ENCODE assay signal across 8 cellular contexts in genomic region chr19:48872884-48873475, GRCh38. TPM values are rescaled to one million over a fixed set of nuclear protein-coding genes. Genes with fewer than 3 reads are reported as not detected.
DNase-seq lines count a peak whose midpoint lies in the region; ATAC-seq and TF ChIP-seq lines count a peak whose summit lies in the region.

No MANE protein-coding gene starts in this region.

- TF ChIP-seq EP300 in suprapubic skin (IDR thresholded peaks at IDR 0.05): no peak

- H3K27me3 ChIP-seq in foreskin keratinocyte: no peaks in the 10 kb centered on the region
- no peaks in the 10 kb centered on the region for H3K27me3 ChIP-seq in neuron (ENCODE audit: insufficient read depth, low read length)
- no peaks in the 10 kb centered on the region for H3K27me3 ChIP-seq in suprapubic skin

- H3K9me3 ChIP-seq in neuron (ENCODE audit: low read length) (no peaks in the 10 kb centered on the region), suprapubic skin (no peaks in the 10 kb centered on the region)

- peak overlapping the region; percentile 6 for H2AFZ ChIP-seq in neuron (ENCODE audit: low read depth, low read length)

- TF ChIP-seq POLR2A in suprapubic skin (IDR thresholded peaks at IDR 0.05): peak in 1 of 2 donors; percentile 53

- peak; percentile 90 for DNase-seq in GM04504 (ENCODE audit: low read depth)
- peak; percentile 60 for DNase-seq in KG1 (lab: John Stamatoyannopoulos, UW)
- DNase-seq in SHP77 treated with DMSO at 0.1 percent for 48 hours (lab: John Stamatoyannopoulos, UW): peak; percentile 72
- DNase-seq in activated naive CD4-positive, alpha-beta T cell treated with Interleukin-2 at 50 U/mL for 16 hours: peak; percentile 80
- DNase-seq in foreskin keratinocyte: peak; percentile 77 to 90
- DNase-seq in suprapubic skin (ENCODE audit: low spot score in 2 of 2): peak; percentile 94 to 95

- WGBS in suprapubic skin: 1% methylated on average over 14 of the region's 14 CpGs

- H3K4me1 ChIP-seq in foreskin keratinocyte: peaks cover 15% of the 10 kb centered on the region
- H3K4me1 ChIP-seq in neuron (ENCODE audit: insufficient read depth, low read length): peaks cover 49% of the 10 kb centered on the region
- peaks cover 61% of the 10 kb centered on the region for H3K4me1 ChIP-seq in suprapubic skin

- ATAC-seq in foreskin keratinocyte (peak; percentile 8), GM18520 (IDR thresholded peaks at IDR 0.05; ENCODE audit: unreplicated experiment) (no peak)

- H3K4me3 ChIP-seq in neuron (ENCODE audit: low read length) (peak overlapping the region; percentile 79), suprapubic skin (peak overlapping the region; percentile 98)

- TF ChIP-seq CTCF in foreskin keratinocyte (conservative IDR thresholded peaks at IDR 0.05) (no peak), suprapubic skin (IDR thresholded peaks at IDR 0.05) (no peak)

- H3K27ac ChIP-seq in foreskin keratinocyte (peak overlapping the region; percentile 99), suprapubic skin (peak overlapping the region; percentile 100)

- H3K36me3 ChIP-seq in neuron (ENCODE audit: insufficient read depth, low read length) (peaks cover 23% of the 10 kb centered on the region), suprapubic skin (peaks cover 42% of the 10 kb centered on the region)

RNA-seq across cellular contexts. Expression of gene PPP1R15A, which starts 0.8 kb away (rescaled TPM):
- 39.3 and 41.1 TPM in 2 replicates for total RNA-seq in foreskin keratinocyte
- polyA plus RNA-seq in foreskin keratinocyte: 36.4 and 37.8 TPM in 2 replicates
- 100 to 1,000 TPM; 135 to 191 (median 144) TPM for total RNA-seq in suprapubic skin

RNA-seq across cellular contexts. Expression of gene PLEKHA4, which starts 4.6 kb away (rescaled TPM):
- total RNA-seq in foreskin keratinocyte (6.3 and 7.4 TPM in 2 replicates), suprapubic skin (1 to 10 TPM; 2.8 to 5.1 (median 5.0) TPM)
- 8.5 and 9.2 TPM in 2 replicates for polyA plus RNA-seq in foreskin keratinocyte

RNA-seq across cellular contexts. Expression of gene TULP2, which starts 25.6 kb away (rescaled TPM):
- not detected in 2 replicates for total RNA-seq in foreskin keratinocyte
- 0.09 TPM in 1 of 2 replicates, not detected in the other for polyA plus RNA-seq in foreskin keratinocyte
- not detected for total RNA-seq in suprapubic skin

RNA-seq across cellular contexts. Expression of gene NUCB1, which starts 27.1 kb away (rescaled TPM):
- total RNA-seq in foreskin keratinocyte (106 and 118 TPM in 2 replicates), suprapubic skin (100 to 1,000 TPM; 132 to 220 (median 204) TPM)
- polyA plus RNA-seq in foreskin keratinocyte: 100 and 115 TPM in 2 replicates

RNA-seq across cellular contexts. Expression of gene HSD17B14, which starts 36.7 kb away (rescaled TPM):
- total RNA-seq in foreskin keratinocyte: 4.0 and 4.4 TPM in 2 replicates
- 7.6 and 9.6 TPM in 2 replicates for polyA plus RNA-seq in foreskin keratinocyte
- 1 to 10 TPM; 2.5 to 3.4 (median 3.1) TPM for total RNA-seq in suprapubic skin
